15 cellular contexts compared by ENCODE assay signal in genomic region chr2:122300758-122301157, GRCh38.
A peak's percentile ranks its signal among the peaks of the same experiment; 100 is the strongest.
DNase-seq lines count a peak whose midpoint lies in the region; TF ChIP-seq lines count a peak whose summit lies in the region.
"Had no signal": no experiment of that assay in that cellular context is flagged by ENCODE, and none has a peak within 500 bp of the region (broad histone marks: within the 10 kb centered on the region; RNA-seq: fewer than 3 reads in every experiment).

No MANE protein-coding gene starts in this region.

- POLR2A ChIA-PET in PC-9 (lab: Charles Lee; ENCODE audit: unreplicated experiment): no interaction called here

- H3K9me3 ChIP-seq in PC-9 (ENCODE audit: insufficient read depth, low read depth): no peaks in the 10 kb centered on the region

- 0 out of 2 replicates have a peak, but pooled peaks have one; percentile 21 for TF ChIP-seq CTCF in PC-9 (conservative IDR thresholded peaks at IDR 0.05)

- H3K27me3 ChIP-seq in PC-9 (ENCODE audit: insufficient read depth, low read depth): no peaks in the 10 kb centered on the region

- no peak overlapping the region for H3K4me3 ChIP-seq in Jurkat, Clone E6-1 (ENCODE audit: low read length)
- no peak overlapping the region for H3K4me3 ChIP-seq in PC-9
- H3K4me3 ChIP-seq: smooth muscle cell had no signal

- CTCF ChIA-PET in PC-9 (lab: Charles Lee): no interaction called here

- no peaks in the 10 kb centered on the region for H3F3A ChIP-seq in PC-9 (ENCODE audit: insufficient read depth, low read depth)

- DNase-seq in DMS 273 (lab: John Stamatoyannopoulos, UW; ENCODE audit: unreplicated experiment) (peak; percentile 42), DMS 273 treated with DMSO at 0.1 percent for 48 hours (lab: John Stamatoyannopoulos, UW) (no peak), PC-9 (peak in 1 of 2 experiments; percentile 33), iPS DF 19.7 (ENCODE audit: low read depth, low spot score) (peak; percentile 9), cardiac septum (ENCODE audit: low spot score) (no peak)
- DNase-seq in Jurkat, Clone E6-1 (ENCODE audit: low read depth, low spot score): peak; percentile 80
- DNase-seq in effector CD4-positive, alpha-beta T cell: no peak
- no peak for DNase-seq in stimulated activated CD4-positive, alpha-beta T cell treated with anti-CD3 and anti-CD28 coated beads, Interleukin-2, amount 100 ng/mL, for 48 hours
- DNase-seq: activated CD8-positive, alpha-beta memory T cell treated with anti-CD3 and anti-CD28 coated beads for 24 hours; activated effector memory CD4-positive, alpha-beta T cell treated with anti-CD3 and anti-CD28 coated beads, Interleukin-2, amount 50 U/mL, for 16 hours; foreskin melanocyte; islet precursor cell; NCI-H345 had no signal

- BruUV-seq in PC-9 (replicated peaks; lab: Mats Ljungman, UMichigan): no TSS peak

- no peak overlapping the region for H3K4me2 ChIP-seq in PC-9
- H3K4me2 ChIP-seq: smooth muscle cell had no signal

- H2AFZ ChIP-seq in PC-9: no peak overlapping the region

- intact Hi-C loops in PC-9 (cut with micrococcal nuclease; ENCODE audit: unreplicated experiment): no loop called here
- intact Hi-C loops in cardiac septum (cut with DNase I): no loop called here

- H3K4me1 ChIP-seq in PC-9 (replicated peaks; ENCODE audit: insufficient read depth): no peaks in the 10 kb centered on the region

- no peak overlapping the region for H3K27ac ChIP-seq in PC-9
- H3K27ac ChIP-seq: 22Rv1 had no signal

- no peaks in the 10 kb centered on the region for H3K9me2 ChIP-seq in PC-9 (ENCODE audit: insufficient read depth)

- no peaks in the 10 kb centered on the region for H3K36me3 ChIP-seq in PC-9 (ENCODE audit: low read depth)

- no peaks in the 10 kb centered on the region for H4K20me1 ChIP-seq in PC-9 (ENCODE audit: insufficient read depth)

- no peaks in the 10 kb centered on the region for H3K79me2 ChIP-seq in PC-9 (ENCODE audit: low read depth)

Comparison
In these comparisons a context has a peak if more than half of its experiments do, and no peak if none do; other contexts are left out.
1. DNase-seq: peak in DMS 273 (single experiment), Jurkat, Clone E6-1 (single experiment) and iPS DF 19.7 (single experiment); none in DMS 273 treated with DMSO at 0.1 percent for 48 hours (single experiment), cardiac septum (single experiment), effector CD4-positive, alpha-beta T cell (single experiment) and stimulated activated CD4-positive, alpha-beta T cell treated with anti-CD3 and anti-CD28 coated beads, Interleukin-2, amount 100 ng/mL, for 48 hours (0 of 2).